ENCODE assay signal across 8 cellular contexts in the genomic region with DNA sequence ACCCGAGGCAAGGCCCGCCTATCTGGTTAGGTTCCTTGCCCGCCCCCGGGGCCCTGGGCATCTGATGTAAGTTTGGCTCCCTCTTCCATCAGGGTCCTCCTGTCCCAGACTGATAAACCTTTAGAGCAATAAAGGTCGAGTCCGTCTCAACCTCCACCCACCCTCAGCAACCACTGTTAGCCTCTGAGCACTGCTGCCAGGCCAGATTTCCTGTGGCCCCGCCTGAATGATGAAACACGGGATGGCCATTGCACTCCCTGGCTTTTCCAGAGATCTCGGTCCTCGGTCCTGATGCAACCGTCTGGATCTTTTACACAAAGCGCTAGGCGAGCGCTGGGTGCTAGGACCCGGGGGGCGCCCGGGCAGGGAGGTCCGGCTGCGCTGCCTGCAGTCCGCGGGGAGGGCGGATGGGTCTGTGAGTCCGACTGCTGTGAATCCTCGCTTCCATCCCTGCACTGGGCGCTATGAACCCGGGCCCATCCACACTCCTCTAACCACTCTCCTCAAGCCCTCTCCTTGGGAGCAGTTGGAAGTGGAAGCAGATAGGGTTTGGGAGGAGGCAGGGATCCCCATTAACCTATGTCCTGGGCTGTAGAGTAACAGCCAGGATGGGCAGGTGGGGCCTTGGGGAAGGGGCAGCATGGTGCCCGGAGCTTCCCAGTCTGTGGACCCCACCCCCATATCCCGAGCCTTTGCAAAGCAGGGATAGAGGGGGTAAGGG. TPM values are rescaled to one million over a fixed set of nuclear protein-coding genes. Genes with fewer than 3 reads are reported as not detected.
A peak's percentile ranks its signal among the peaks of the same experiment; 100 is the strongest.
DNase-seq lines count a peak whose midpoint lies in the region; ATAC-seq and TF ChIP-seq lines count a peak whose summit lies in the region.

No MANE protein-coding gene starts in this region.

- no peak for TF ChIP-seq CTCF in tibial artery (IDR thresholded peaks at IDR 0.05)

- H3K27me3 ChIP-seq in tibial artery, result no peaks in the 10 kb centered on the region

- H3K36me3 Mint-ChIP-seq in activated CD8-positive, alpha-beta T cell treated with anti-CD3 and anti-CD28 coated beads, Interleukin-2, amount 10 ng/mL, durations not matched to agents 7 days and 5 days (ENCODE audit: low read depth), result peaks cover 37% of the 10 kb centered on the region

- peak overlapping the region; percentile 90 for H3K4me3 Mint-ChIP-seq in activated CD8-positive, alpha-beta T cell treated with anti-CD3 and anti-CD28 coated beads, Interleukin-2, amount 10 ng/mL, durations not matched to agents 7 days and 5 days

- H3K4me3 ChIP-seq in tibial artery, result peak overlapping the region; percentile 98 to 99

- peak; percentile 23 for ATAC-seq in HG02642 (IDR thresholded peaks at IDR 0.05; ENCODE audit: poor library complexity, unreplicated experiment)
- peak; percentile 7 for ATAC-seq in activated CD8-positive, alpha-beta T cell treated with anti-CD3 and anti-CD28 coated beads, Interleukin-2, amount 10 ng/mL, durations not matched to agents 7 days and 5 days
- ATAC-seq in esophagus mucosa, result peak; percentile 12

- H3K4me1 ChIP-seq in tibial artery, result peaks cover 0 to 30% (median 18%) of the 10 kb centered on the region in 4 donors

- peaks cover 58% of the 10 kb centered on the region for H3K4me1 Mint-ChIP-seq in activated CD8-positive, alpha-beta T cell treated with anti-CD3 and anti-CD28 coated beads, Interleukin-2, amount 10 ng/mL, durations not matched to agents 7 days and 5 days (ENCODE audit: low read depth)

- peak overlapping the region; percentile 99 for H3K27ac ChIP-seq in tibial artery

- peak overlapping the region; percentile 91 for H3K27ac Mint-ChIP-seq in activated CD8-positive, alpha-beta T cell treated with anti-CD3 and anti-CD28 coated beads, Interleukin-2, amount 10 ng/mL, durations not matched to agents 7 days and 5 days

- H3K27me3 Mint-ChIP-seq in activated CD8-positive, alpha-beta T cell treated with anti-CD3 and anti-CD28 coated beads, Interleukin-2, amount 10 ng/mL, durations not matched to agents 7 days and 5 days (ENCODE audit: low read depth), result no peaks in the 10 kb centered on the region

- peak; percentile 52 for DNase-seq in stimulated activated CD4-positive, alpha-beta T cell treated with anti-CD3 and anti-CD28 coated beads, Interleukin-1b, Interleukin-23, amount 100 ng/mL, for 48 hours
- DNase-seq in stimulated activated CD4-positive, alpha-beta T cell treated with anti-CD3 and anti-CD28 coated beads, Interleukin-4, amount 100 ng/mL, for 24 hours, result no peak
- DNase-seq in NCI-H2196 treated with DMSO at 0.1 percent for 48 hours (lab: John Stamatoyannopoulos, UW; ENCODE audit: unreplicated experiment) (peak; percentile 20), middle frontal gyrus (ENCODE audit: extremely low spot score, low spot score) (peak; percentile 76), tibial artery (peak; percentile 96 to 98)
- DNase-seq in activated CD8-positive, alpha-beta T cell treated with anti-CD3 and anti-CD28 coated beads, Interleukin-2, amount 10 ng/mL, durations not matched to agents 7 days and 5 days, result peak; percentile 70

- CTCF ChIA-PET in activated CD8-positive, alpha-beta T cell treated with anti-CD3 and anti-CD28 coated beads, Interleukin-2, amount 10 ng/mL, durations not matched to agents 7 days and 5 days (lab: Charles Lee), result interaction anchor here (0.8 to 10.5 kb wide), 17 partner anchors 12 to 224 kb away, joined by 3 to 122 read pairs (median 7); no protein-coding TSS in a partner anchor

- no peaks in the 10 kb centered on the region for H3K9me3 ChIP-seq in tibial artery

- no peaks in the 10 kb centered on the region for H3K9me3 Mint-ChIP-seq in activated CD8-positive, alpha-beta T cell treated with anti-CD3 and anti-CD28 coated beads, Interleukin-2, amount 10 ng/mL, durations not matched to agents 7 days and 5 days (ENCODE audit: insufficient read depth)

- intact Hi-C loops in tibial artery (cut with DNase I; ENCODE audit: low total_unique reads), result loop anchor here (2.0 to 5.0 kb wide), 3 partner anchors 24 to 56 kb away; a partner anchor contains a TSS

- H3K36me3 ChIP-seq in tibial artery, result peaks cover 16 to 30% (median 26%) of the 10 kb centered on the region in 3 donors

- POLR2A ChIA-PET in activated CD8-positive, alpha-beta T cell treated with anti-CD3 and anti-CD28 coated beads, Interleukin-2, amount 10 ng/mL, durations not matched to agents 7 days and 5 days (lab: Charles Lee), result interaction anchor here (0.6 to 7.4 kb wide), 23 partner anchors 10 to 185 kb away, joined by 3 to 88 read pairs (median 7); a partner anchor contains a TSS

RNA-seq across cellular contexts. Expression of a gene that starts 0.9 kb away (rescaled TPM):
- 100 to 1,000 TPM; 382 to 384 TPM for total RNA-seq in activated CD8-positive, alpha-beta T cell treated with anti-CD3 and anti-CD28 coated beads, Interleukin-2, amount 10 ng/mL, durations not matched to agents 7 days and 5 days
- 417 TPM for total RNA-seq in esophagus mucosa

RNA-seq across cellular contexts. Expression of a gene that starts 56.8 kb away (rescaled TPM):
- total RNA-seq in activated CD8-positive, alpha-beta T cell treated with anti-CD3 and anti-CD28 coated beads, Interleukin-2, amount 10 ng/mL, durations not matched to agents 7 days and 5 days, result 10 to 100 TPM; 34.8 to 40.3 TPM
- total RNA-seq in esophagus mucosa, result 23.5 TPM

RNA-seq across cellular contexts. Expression of a gene that starts 57.0 kb away (rescaled TPM):
- 10 to 100 TPM; 72.9 TPM for total RNA-seq in activated CD8-positive, alpha-beta T cell treated with anti-CD3 and anti-CD28 coated beads, Interleukin-2, amount 10 ng/mL, durations not matched to agents 7 days and 5 days
- total RNA-seq in esophagus mucosa, result 64.4 TPM
